ENCODE assay signal across 15 cellular contexts in genomic region chr15:68638953-68639500, GRCh38.
DNase-seq lines count a peak whose midpoint lies in the region; ATAC-seq and TF ChIP-seq lines count a peak whose summit lies in the region.
"Had no signal": no experiment of that assay in that cellular context is flagged by ENCODE, and none has a peak within 500 bp of the region (broad histone marks: within the 10 kb centered on the region; RNA-seq: fewer than 3 reads in every experiment).

No MANE protein-coding gene starts in this region.

- H3K9me3 Mint-ChIP-seq in osteocyte (ENCODE audit: unreplicated experiment), result no peaks in the 10 kb centered on the region
- H3K9me3 Mint-ChIP-seq in stimulated activated effector memory CD8-positive, alpha-beta T cell treated with anti-CD3 and anti-CD28 coated beads, Interleukin-12 subunit alpha, Interleukin-12 subunit beta, amount 100 ng/mL, for 72 hours, result no peaks in the 10 kb centered on the region
- H3K9me3 Mint-ChIP-seq: activated T-helper 1 cell treated with anti-CD3 and anti-CD28 coated beads, Interleukin-12 subunit alpha, Interleukin-12 subunit beta, Interleukin-2, Interleukin-4 antibody, amounts not matched to agents 30 ng/mL and 10 ng/mL and 1 ng/mL, durations not matched to agents 14 hours and 24 hours and 36 hours had no signal

- no peak overlapping the region for H3K4me3 ChIP-seq in fibroblast of lung (replicated peaks in 1 of 4; ENCODE audit: control extremely low read depth in 1 of 4, insufficient read depth in 1 of 4, low read depth in 3 of 4, low read length in 4 of 4)

- H3K4me1 ChIP-seq in fibroblast of lung (ENCODE audit: control insufficient read depth, extremely low read depth, insufficient read depth, low read length), result peaks cover 74% of the 10 kb centered on the region

- peaks cover 43% of the 10 kb centered on the region for H3K4me1 Mint-ChIP-seq in osteocyte (ENCODE audit: unreplicated experiment)
- no peaks in the 10 kb centered on the region for H3K4me1 Mint-ChIP-seq in stimulated activated effector memory CD8-positive, alpha-beta T cell treated with anti-CD3 and anti-CD28 coated beads, Interleukin-12 subunit alpha, Interleukin-12 subunit beta, amount 100 ng/mL, for 72 hours

- TF ChIP-seq CTCF in RWPE1 (conservative IDR thresholded peaks at IDR 0.05; ENCODE audit: low read depth), result no peak
- no peak for TF ChIP-seq CTCF in fibroblast of lung (conservative IDR thresholded peaks at IDR 0.05 in 1 of 2, IDR thresholded peaks at IDR 0.05 in 1 of 2; ENCODE audit: low read depth in 1 of 2, low read length in 2 of 2)
- no peak for TF ChIP-seq CTCF in osteocyte (IDR thresholded peaks at IDR 0.05)

- no peaks in the 10 kb centered on the region for H4K20me1 ChIP-seq in fibroblast of lung (ENCODE audit: control insufficient read depth, extremely low read depth, insufficient read depth, low read length)

- peak; percentile 47 for DNase-seq in AG08396 (ENCODE audit: low spot score)
- no peak for DNase-seq in RWPE1 (ENCODE audit: low spot score)
- DNase-seq in fibroblast of lung (ENCODE audit: low read depth in 2 of 2), result peak; percentile 81
- no peak for DNase-seq in osteocyte (ENCODE audit: extremely low spot score, unreplicated experiment)
- DNase-seq in ureter (ENCODE audit: low spot score), result no peak
- DNase-seq in T-helper 1 cell, result no peak
- no peak for DNase-seq in stimulated activated effector memory CD8-positive, alpha-beta T cell treated with anti-CD3 and anti-CD28 coated beads, Interleukin-12 subunit alpha, Interleukin-12 subunit beta, amount 100 ng/mL, for 72 hours (ENCODE audit: low spot score in 2 of 2)
- DNase-seq in amygdala (lab: John Stamatoyannopoulos, UW), result no peak
- DNase-seq: activated CD4-positive, CD25-positive, alpha-beta regulatory T cell; BE2C; left cardiac atrium; NCI-H1105; NCI-H524 treated with DMSO at 0.1 percent for 48 hours; substantia nigra had no signal

- POLR2A ChIA-PET in RWPE1 (lab: Yijun Ruan, JAX; ENCODE audit: low non-redundant PET), result no interaction called here

- H3K9me3 ChIP-seq in fibroblast of lung (ENCODE audit: control insufficient read depth, insufficient read depth, low read depth, low read length), result no peaks in the 10 kb centered on the region
- H3K9me3 ChIP-seq: BE2C had no signal

- H3K79me2 ChIP-seq in fibroblast of lung (ENCODE audit: control insufficient read depth, insufficient read depth, low read length), result peaks cover 48% of the 10 kb centered on the region

- H3K4me3 Mint-ChIP-seq in osteocyte (ENCODE audit: unreplicated experiment), result no peak overlapping the region
- no peak overlapping the region for H3K4me3 Mint-ChIP-seq in stimulated activated effector memory CD8-positive, alpha-beta T cell treated with anti-CD3 and anti-CD28 coated beads, Interleukin-12 subunit alpha, Interleukin-12 subunit beta, amount 100 ng/mL, for 72 hours
- H3K4me3 Mint-ChIP-seq: activated T-helper 1 cell treated with anti-CD3 and anti-CD28 coated beads, Interleukin-12 subunit alpha, Interleukin-12 subunit beta, Interleukin-2, Interleukin-4 antibody, amounts not matched to agents 30 ng/mL and 10 ng/mL and 1 ng/mL, durations not matched to agents 14 hours and 24 hours and 36 hours had no signal

- no peak overlapping the region for H2AFZ ChIP-seq in fibroblast of lung (ENCODE audit: low read length)

- ATAC-seq in stimulated activated effector memory CD8-positive, alpha-beta T cell treated with anti-CD3 and anti-CD28 coated beads, Interleukin-12 subunit alpha, Interleukin-12 subunit beta, amount 100 ng/mL, for 72 hours, result no peak

- CTCF ChIA-PET in RWPE1 (lab: Yijun Ruan, JAX), result no interaction called here

- no peaks in the 10 kb centered on the region for H3K27me3 Mint-ChIP-seq in osteocyte (ENCODE audit: unreplicated experiment)

- H3K27ac ChIP-seq in RWPE1 (peak overlapping the region; percentile 88), fibroblast of lung (ENCODE audit: insufficient read depth, low read length) (peak overlapping the region; percentile 69)

- H3K36me3 ChIP-seq in fibroblast of lung (ENCODE audit: control insufficient read depth, insufficient read depth, low read length), result peaks cover 1% of the 10 kb centered on the region
- H3K36me3 ChIP-seq: BE2C had no signal

- H3K36me3 Mint-ChIP-seq in osteocyte (ENCODE audit: unreplicated experiment), result peaks cover 2% of the 10 kb centered on the region
- H3K36me3 Mint-ChIP-seq in stimulated activated effector memory CD8-positive, alpha-beta T cell treated with anti-CD3 and anti-CD28 coated beads, Interleukin-12 subunit alpha, Interleukin-12 subunit beta, amount 100 ng/mL, for 72 hours, result no peaks in the 10 kb centered on the region

- H3K4me2 ChIP-seq in fibroblast of lung (ENCODE audit: extremely low read depth, insufficient read depth, low read length), result peak overlapping the region; percentile 27

- no peak overlapping the region for H3K9ac ChIP-seq in fibroblast of lung (ENCODE audit: insufficient read depth, low read length)

- no peaks in the 10 kb centered on the region for H3K27me3 ChIP-seq in fibroblast of lung (ENCODE audit: control insufficient read depth, insufficient read depth, low read length)
- H3K27me3 ChIP-seq: BE2C had no signal

- H3K27ac Mint-ChIP-seq in osteocyte (ENCODE audit: unreplicated experiment), result peak overlapping the region; percentile 23
- no peak overlapping the region for H3K27ac Mint-ChIP-seq in stimulated activated effector memory CD8-positive, alpha-beta T cell treated with anti-CD3 and anti-CD28 coated beads, Interleukin-12 subunit alpha, Interleukin-12 subunit beta, amount 100 ng/mL, for 72 hours
- H3K27ac Mint-ChIP-seq: activated T-helper 1 cell treated with anti-CD3 and anti-CD28 coated beads, Interleukin-12 subunit alpha, Interleukin-12 subunit beta, Interleukin-2, Interleukin-4 antibody, amounts not matched to agents 30 ng/mL and 10 ng/mL and 1 ng/mL, durations not matched to agents 14 hours and 24 hours and 36 hours had no signal

Comparison
In these comparisons a context has a peak if more than half of its experiments do, and no peak if none do; other contexts are left out.
1. DNase-seq: peak in AG08396 (single experiment) and fibroblast of lung (2 of 2); none in RWPE1 (single experiment), osteocyte (single experiment), ureter (single experiment), T-helper 1 cell (0 of 5), stimulated activated effector memory CD8-positive, alpha-beta T cell treated with anti-CD3 and anti-CD28 coated beads, Interleukin-12 subunit alpha, Interleukin-12 subunit beta, amount 100 ng/mL, for 72 hours (0 of 2) and amygdala (0 of 56).